Comparison of ENCODE assay signal across 11 cellular contexts in the genomic region with DNA sequence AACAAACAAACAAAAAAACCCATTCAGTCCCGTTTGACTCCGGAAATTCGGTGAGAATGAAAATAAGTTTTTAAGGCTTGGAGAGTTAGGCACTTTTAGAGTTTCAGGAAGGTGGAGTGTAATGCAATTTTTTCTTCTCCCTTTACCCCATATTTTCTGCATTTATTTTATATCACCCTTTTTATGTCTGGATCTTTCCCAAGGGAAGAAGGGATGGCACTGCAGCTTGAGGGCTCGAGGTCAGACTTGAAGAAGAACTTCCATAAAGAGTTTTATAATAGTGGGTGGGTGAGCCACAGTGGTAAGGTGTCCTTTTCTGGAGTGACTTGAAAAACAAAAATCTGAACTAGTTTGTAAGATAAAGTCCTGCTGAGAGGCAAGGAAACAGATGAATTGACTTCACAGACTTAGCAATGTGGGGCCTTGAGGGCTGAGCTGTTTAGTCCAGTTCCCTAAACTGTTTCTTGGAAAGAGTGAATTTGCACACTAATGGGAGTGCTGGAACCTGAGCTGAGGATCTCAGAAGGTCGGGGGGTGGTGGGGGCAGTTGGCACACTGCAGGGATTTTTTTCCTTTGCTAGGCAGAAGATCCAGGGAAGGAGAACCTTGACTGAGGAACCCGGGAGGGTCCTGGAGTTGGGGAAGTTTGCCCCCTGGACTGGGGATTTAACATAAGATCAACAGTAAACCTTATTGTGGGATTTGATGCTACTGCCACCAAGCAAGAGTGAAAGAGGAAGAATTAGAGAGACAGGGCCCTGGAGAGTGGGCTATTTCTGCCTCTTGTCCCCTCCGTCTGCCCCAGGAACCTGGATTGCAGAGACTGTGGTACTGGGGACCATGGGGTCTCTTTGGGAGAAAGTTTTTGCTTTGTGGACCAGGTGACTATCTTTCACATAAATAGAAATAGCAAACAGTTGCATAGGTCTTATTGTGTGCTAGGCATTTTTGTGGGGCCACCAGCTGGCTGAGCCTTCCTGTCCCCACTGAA. TPM values are rescaled to one million over a fixed set of nuclear protein-coding genes. Genes with fewer than 3 reads are reported as not detected.
DNase-seq lines count a peak whose midpoint lies in the region; ATAC-seq, FAIRE-seq and TF ChIP-seq lines count a peak whose summit lies in the region.
"Had no signal": no experiment of that assay in that cellular context is flagged by ENCODE, and none has a peak within 500 bp of the region (broad histone marks: within the 10 kb centered on the region; RNA-seq: fewer than 3 reads in every experiment).

No MANE protein-coding gene starts in this region.

- H3K9ac ChIP-seq in HepG2 (ENCODE audit: insufficient read depth, low read depth, low read length) (peak overlapping the region; percentile 77), iPS-18a (ENCODE audit: low read length) (peak overlapping the region; percentile 83)

- WGBS in HepG2 (ENCODE audit: low lambda C conversion rate), result 40% methylated on average over 7 of the region's 7 CpGs
- 59% methylated on average over 7 of the region's 7 CpGs for WGBS in right lobe of liver (ENCODE audit: insufficient coverage, low coverage, low lambda C conversion rate, missing lambda C conversion rate)

- H3K4me1 ChIP-seq in HepG2 (ENCODE audit: insufficient read depth, low read length), result peaks cover 66% of the 10 kb centered on the region
- H3K4me1 ChIP-seq in right lobe of liver, result peaks cover 0 to 17% (median 8%) of the 10 kb centered on the region in 4 donors
- H3K4me1 ChIP-seq in iPS-18a (ENCODE audit: control insufficient read depth, low read depth, low read length), result peaks cover 32% of the 10 kb centered on the region

- DNase-seq in HepG2 (ENCODE audit: low spot score), result no peak
- DNase-seq in right lobe of liver, result no peak
- DNase-seq in T-cell, result no peak
- no peak for DNase-seq in HuH-7.5 (ENCODE audit: low spot score)
- no peak for DNase-seq in NCI-H187 treated with DMSO at 0.1 percent for 48 hours (lab: John Stamatoyannopoulos, UW)

- H3K4me3 Mint-ChIP-seq in T-cell, result peak overlapping the region; percentile 68 to 85 (median 76)

- H3K4me3 ChIP-seq in HepG2 (replicated peaks in 1 of 3; ENCODE audit: insufficient read depth in 1 of 3, low read depth in 2 of 3, low read length in 3 of 3) (peak overlapping the region; percentile 88 to 94 (median 89)), right lobe of liver (no peak overlapping the region), iPS-18a (ENCODE audit: low read length) (peak overlapping the region; percentile 95)

- peaks cover 0 to 15% (median 5%) of the 10 kb centered on the region in 3 donors for H3K4me1 Mint-ChIP-seq in T-cell

- BruUV-seq in HepG2 (replicated peaks; lab: Mats Ljungman, UMichigan), result TSS peak; percentile 79

- TF ChIP-seq CTCF in HepG2 (CRISPR knock-in tag; IDR thresholded peaks at IDR 0.05), result no peak
- no peak for TF ChIP-seq CTCF in right lobe of liver (IDR thresholded peaks at IDR 0.05)

- H3K36me3 ChIP-seq in HepG2 (replicated peaks in 1 of 2; ENCODE audit: control insufficient read depth in 1 of 2, insufficient read depth in 2 of 2, low read length in 2 of 2) (no peaks in the 10 kb centered on the region), right lobe of liver (no peaks in the 10 kb centered on the region), iPS-18a (ENCODE audit: control insufficient read depth, low read depth, low read length) (no peaks in the 10 kb centered on the region)

- in situ Hi-C loops in HepG2 (cut with HindIII; ENCODE audit: extremely low pct_ligation_motif_present, low pct_unique_long_range_greater_than_20kb), result no loop called here

- peak overlapping the region; percentile 79 for H3K4me2 ChIP-seq in HepG2 (ENCODE audit: low read depth, low read length)

- H3K9me3 ChIP-seq in HepG2 (ENCODE audit: low read length) (no peaks in the 10 kb centered on the region), right lobe of liver (no peaks in the 10 kb centered on the region), iPS-18a (ENCODE audit: control insufficient read depth, low read depth, low read length) (no peaks in the 10 kb centered on the region)

- H3K9me3 Mint-ChIP-seq in T-cell, result no peaks in the 10 kb centered on the region

- H3K27ac Mint-ChIP-seq in T-cell, result no peak overlapping the region

- H3K27me3 ChIP-seq in HepG2 (ENCODE audit: control insufficient read depth in 1 of 2, insufficient read depth in 2 of 2, low read length in 2 of 2) (no peaks in the 10 kb centered on the region; a peak in 1 of 5 replicates), right lobe of liver (no peaks in the 10 kb centered on the region), iPS-18a (ENCODE audit: control insufficient read depth, insufficient read depth, low read length) (no peaks in the 10 kb centered on the region)

- H3K79me2 ChIP-seq in HepG2 (ENCODE audit: insufficient read depth, low read length), result peaks cover 23% of the 10 kb centered on the region

- H3K27ac ChIP-seq in HepG2 (ENCODE audit: extremely low read length, insufficient read depth, low read length) (peak overlapping the region; percentile 77), right lobe of liver (no peak overlapping the region), iPS-18a (ENCODE audit: low read length) (peak overlapping the region; percentile 22)
- H3K27ac ChIP-seq: coronary artery had no signal

- TF ChIP-seq EP300 in HepG2 (IDR thresholded peaks at IDR 0.05; ENCODE audit: low read depth in 2 of 2, low read length in 2 of 2) (no peak), HepG2 (CRISPR knock-in tag; IDR thresholded peaks at IDR 0.05; ENCODE audit: borderline replicate concordance) (no peak)

- H3K36me3 Mint-ChIP-seq in T-cell, result no peaks in the 10 kb centered on the region

- POLR2A ChIA-PET in HepG2 (lab: Yijun Ruan, JAX), result interaction anchor here (0.7 to 2.6 kb wide), 2 partner anchors 18 to 45 kb away, joined by 3 to 15 read pairs; no protein-coding TSS in a partner anchor
- POLR2A ChIA-PET in T-cell (lab: Charles Lee), result no interaction called here

- no peak for FAIRE-seq in HepG2 (lab: Jason Lieb, UNC)
- FAIRE-seq: keratinocyte, small intestine had no signal

- TF ChIP-seq RAD21 in HepG2 (CRISPR knock-in tag; IDR thresholded peaks at IDR 0.05), result no peak

- no peak for ATAC-seq in HepG2
- no peak for ATAC-seq in right lobe of liver
- no peak for ATAC-seq in T-cell (replicated peaks in 1 of 4)
- ATAC-seq in HG02840 (IDR thresholded peaks at IDR 0.05; ENCODE audit: low FRiP score, unreplicated experiment), result no peak
- ATAC-seq in GM19328 (IDR thresholded peaks at IDR 0.05; ENCODE audit: unreplicated experiment), result no peak

- intact Hi-C loops in HepG2 (cut with micrococcal nuclease; ENCODE audit: unreplicated experiment), result loop anchor here (5.0 kb wide), 1 partner anchor 957 kb away; the partner anchor contains the start of gene EFNA1
- intact Hi-C loops in right lobe of liver (cut with DNase I), result no loop called here

- H4K20me1 ChIP-seq in HepG2 (ENCODE audit: insufficient read depth, low read length), result peaks cover 2% of the 10 kb centered on the region; the same call in 1 of the 2 replicates

- peaks cover 17 to 41% of the 10 kb centered on the region in 2 donors for H3K27me3 Mint-ChIP-seq in T-cell

- no peak overlapping the region for H2AFZ ChIP-seq in HepG2 (ENCODE audit: low read length)

- TF ChIP-seq POLR2A in HepG2 (IDR thresholded peaks at IDR 0.05; ENCODE audit: insufficient read depth in 1 of 2, low read depth in 2 of 2, low read length in 2 of 2) (no peak), right lobe of liver (IDR thresholded peaks at IDR 0.05) (no peak)

- CTCF ChIA-PET in HepG2 (lab: Yijun Ruan, JAX; ENCODE audit: low intra/inter-chr PET ratio, low total read pairs), result no interaction called here
- CTCF ChIA-PET in T-cell (lab: Charles Lee), result interaction anchor here (0.7 to 1.1 kb wide), 3 partner anchors 11 to 148 kb away, joined by 3 to 8 read pairs (median 4); no protein-coding TSS in a partner anchor

RNA-seq across cellular contexts. Expression of gene MEX3A, which starts 1.8 kb away (rescaled TPM):
- total RNA-seq in HepG2 (2016; rRNA removed; fragmentation: Illumina TruSeq; extraction: Trizol), result 7.6 TPM in 2 replicates
- total RNA-seq in HepG2 (2016; cell fraction: cytosol; rRNA removed; fragmentation: Illumina TruSeq; extraction: Trizol; ENCODE audit: low read depth), result 1.4 and 2.5 TPM in 2 replicates
- total RNA-seq in HepG2 (2016; cell fraction: insoluble cytoplasmic fraction; rRNA removed; fragmentation: Illumina TruSeq; extraction: Trizol), result 5.3 and 7.9 TPM in 2 replicates
- total RNA-seq in HepG2 (2016; cell fraction: membrane; rRNA removed; fragmentation: Illumina TruSeq; extraction: Trizol), result 4.5 and 7.8 TPM in 2 replicates
- total RNA-seq in HepG2 (2016; cell fraction: nucleus; rRNA removed; fragmentation: Illumina TruSeq; extraction: Trizol), result 6.2 and 7.5 TPM in 2 replicates
- polyA plus RNA-seq in HepG2 (2011; rRNA removed), result 9.0 and 9.1 TPM in 2 replicates
- polyA plus RNA-seq in HepG2 (2011; cell fraction: cytosol; rRNA removed), result 7.3 and 8.1 TPM in 2 replicates
- 11.9 and 12.9 TPM in 2 replicates for polyA plus RNA-seq in HepG2 (2011; cell fraction: nucleus; rRNA removed)
- 4.3 and 9.1 TPM in 2 replicates for polyA plus RNA-seq in HepG2 (2012)
- polyA plus RNA-seq in HepG2 (2016; cell fraction: cytosol; fragmentation: Illumina TruSeq; extraction: Trizol; ENCODE audit: low read depth), result 2.9 and 3.3 TPM in 2 replicates
- polyA plus RNA-seq in HepG2 (2016; cell fraction: insoluble cytoplasmic fraction; fragmentation: Illumina TruSeq; extraction: Trizol; ENCODE audit: low read depth), result 10.7 and 11.1 TPM in 2 replicates
- polyA plus RNA-seq in HepG2 (2016; cell fraction: membrane; fragmentation: Illumina TruSeq; extraction: Trizol; ENCODE audit: low read depth), result 4.7 and 6.0 TPM in 2 replicates
- 14.7 and 15.4 TPM in 2 replicates for polyA plus RNA-seq in HepG2 (2016; cell fraction: nucleus; fragmentation: Illumina TruSeq; extraction: Trizol; ENCODE audit: insufficient read depth, low read depth)
- polyA minus RNA-seq in HepG2 (2011; rRNA and poly(A)+ RNA removed; ENCODE audit: low replicate concordance), result 2.3 and 13.0 TPM in 2 replicates
- polyA minus RNA-seq in HepG2 (2011; cell fraction: cytosol; rRNA and poly(A)+ RNA removed), result 10.6 and 11.8 TPM in 2 replicates
- polyA minus RNA-seq in HepG2 (2011; cell fraction: nucleus; rRNA and poly(A)+ RNA removed), result 4.1 and 6.2 TPM in 2 replicates
- 1 to 10 TPM in 1 of 6 experiments, under 1 TPM in 5; 0.35 to 1.4 (median 0.83) TPM for total RNA-seq in right lobe of liver
- total RNA-seq in T-cell, result under 1 TPM; 0.03 to 0.58 (median 0.20) TPM

RNA-seq across cellular contexts. Expression of gene RAB25, which starts 23.1 kb away (rescaled TPM):
- 0.20 TPM in 1 of 2 replicates, not detected in the other for total RNA-seq in HepG2 (2016; rRNA removed; fragmentation: Illumina TruSeq; extraction: Trizol)
- total RNA-seq in HepG2 (2016; cell fraction: cytosol; rRNA removed; fragmentation: Illumina TruSeq; extraction: Trizol; ENCODE audit: low read depth), result not detected in 2 replicates
- 0.17 TPM in 1 of 2 replicates, not detected in the other for total RNA-seq in HepG2 (2016; cell fraction: insoluble cytoplasmic fraction; rRNA removed; fragmentation: Illumina TruSeq; extraction: Trizol)
- 0.17 TPM in 1 of 2 replicates, not detected in the other for total RNA-seq in HepG2 (2016; cell fraction: membrane; rRNA removed; fragmentation: Illumina TruSeq; extraction: Trizol)
- total RNA-seq in HepG2 (2016; cell fraction: nucleus; rRNA removed; fragmentation: Illumina TruSeq; extraction: Trizol), result not detected in 2 replicates
- polyA plus RNA-seq in HepG2 (2011; rRNA removed), result 0.12 and 0.22 TPM in 2 replicates
- 0.12 and 0.21 TPM in 2 replicates for polyA plus RNA-seq in HepG2 (2011; cell fraction: cytosol; rRNA removed)
- 0.33 and 0.37 TPM in 2 replicates for polyA plus RNA-seq in HepG2 (2011; cell fraction: nucleus; rRNA removed)
- 0.33 and 0.34 TPM in 2 replicates for polyA plus RNA-seq in HepG2 (2012)
- not detected in 2 replicates for polyA plus RNA-seq in HepG2 (2016; cell fraction: cytosol; fragmentation: Illumina TruSeq; extraction: Trizol; ENCODE audit: low read depth)
- polyA plus RNA-seq in HepG2 (2016; cell fraction: insoluble cytoplasmic fraction; fragmentation: Illumina TruSeq; extraction: Trizol; ENCODE audit: low read depth), result not detected in 2 replicates
- not detected in 2 replicates for polyA plus RNA-seq in HepG2 (2016; cell fraction: membrane; fragmentation: Illumina TruSeq; extraction: Trizol; ENCODE audit: low read depth)
- polyA plus RNA-seq in HepG2 (2016; cell fraction: nucleus; fragmentation: Illumina TruSeq; extraction: Trizol; ENCODE audit: insufficient read depth, low read depth), result not detected in 2 replicates
- polyA minus RNA-seq in HepG2 (2011; rRNA and poly(A)+ RNA removed; ENCODE audit: low replicate concordance), result not detected in 2 replicates
- polyA minus RNA-seq in HepG2 (2011; cell fraction: cytosol; rRNA and poly(A)+ RNA removed), result not detected in 2 replicates
- polyA minus RNA-seq in HepG2 (2011; cell fraction: nucleus; rRNA and poly(A)+ RNA removed), result not detected in 2 replicates
- total RNA-seq in right lobe of liver, result 1 to 10 TPM in 2 of 6 experiments, under 1 TPM in 4; 0.40 to 3.2 (median 0.77) TPM
- 1 to 10 TPM in 3 of 5 donors, under 1 TPM in 2; 0.26 to 2.3 (median 1.9) TPM for total RNA-seq in T-cell

RNA-seq across cellular contexts. Expression of gene LAMTOR2, which starts 29.5 kb away (rescaled TPM):
- total RNA-seq in HepG2 (2016; rRNA removed; fragmentation: Illumina TruSeq; extraction: Trizol), result 66.4 and 84.0 TPM in 2 replicates
- 39.6 and 58.1 TPM in 2 replicates for total RNA-seq in HepG2 (2016; cell fraction: cytosol; rRNA removed; fragmentation: Illumina TruSeq; extraction: Trizol; ENCODE audit: low read depth)
- total RNA-seq in HepG2 (2016; cell fraction: insoluble cytoplasmic fraction; rRNA removed; fragmentation: Illumina TruSeq; extraction: Trizol), result 68.2 and 78.9 TPM in 2 replicates
- 45.1 and 68.3 TPM in 2 replicates for total RNA-seq in HepG2 (2016; cell fraction: membrane; rRNA removed; fragmentation: Illumina TruSeq; extraction: Trizol)
- total RNA-seq in HepG2 (2016; cell fraction: nucleus; rRNA removed; fragmentation: Illumina TruSeq; extraction: Trizol), result 22.4 and 23.2 TPM in 2 replicates
- polyA plus RNA-seq in HepG2 (2011; rRNA removed), result 36.5 and 44.9 TPM in 2 replicates
- 45.1 and 65.7 TPM in 2 replicates for polyA plus RNA-seq in HepG2 (2011; cell fraction: cytosol; rRNA removed)
- polyA plus RNA-seq in HepG2 (2011; cell fraction: nucleus; rRNA removed), result 14.0 and 16.2 TPM in 2 replicates
- polyA plus RNA-seq in HepG2 (2012), result 28.1 and 35.0 TPM in 2 replicates
- 49.1 and 78.5 TPM in 2 replicates for polyA plus RNA-seq in HepG2 (2016; cell fraction: cytosol; fragmentation: Illumina TruSeq; extraction: Trizol; ENCODE audit: low read depth)
- 91.2 and 98.7 TPM in 2 replicates for polyA plus RNA-seq in HepG2 (2016; cell fraction: insoluble cytoplasmic fraction; fragmentation: Illumina TruSeq; extraction: Trizol; ENCODE audit: low read depth)
- 42.8 and 62.9 TPM in 2 replicates for polyA plus RNA-seq in HepG2 (2016; cell fraction: membrane; fragmentation: Illumina TruSeq; extraction: Trizol; ENCODE audit: low read depth)
- 45.4 and 50.6 TPM in 2 replicates for polyA plus RNA-seq in HepG2 (2016; cell fraction: nucleus; fragmentation: Illumina TruSeq; extraction: Trizol; ENCODE audit: insufficient read depth, low read depth)
- polyA minus RNA-seq in HepG2 (2011; rRNA and poly(A)+ RNA removed; ENCODE audit: low replicate concordance), result 18.1 and 65.8 TPM in 2 replicates
- 8.4 and 8.6 TPM in 2 replicates for polyA minus RNA-seq in HepG2 (2011; cell fraction: cytosol; rRNA and poly(A)+ RNA removed)
- polyA minus RNA-seq in HepG2 (2011; cell fraction: nucleus; rRNA and poly(A)+ RNA removed), result 6.3 and 9.4 TPM in 2 replicates
- 10 to 100 TPM; 49.4 to 71.0 (median 60.3) TPM for total RNA-seq in right lobe of liver
- total RNA-seq in T-cell, result 10 to 100 TPM; 21.5 to 37.8 (median 35.2) TPM

RNA-seq across cellular contexts. Expression of gene LMNA, which starts 30.4 kb away (rescaled TPM):
- total RNA-seq in HepG2 (2016; rRNA removed; fragmentation: Illumina TruSeq; extraction: Trizol) (190 and 225 TPM in 2 replicates), right lobe of liver (100 to 1,000 TPM in 3 of 6 experiments, 10 to 100 TPM in 3; 79.4 to 129 (median 98.8) TPM), T-cell (100 to 1,000 TPM in 2 of 5 donors, 10 to 100 TPM in 3; 40.3 to 970 (median 57.3) TPM)
- 16.7 and 20.3 TPM in 2 replicates for total RNA-seq in HepG2 (2016; cell fraction: cytosol; rRNA removed; fragmentation: Illumina TruSeq; extraction: Trizol; ENCODE audit: low read depth)
- 150 and 214 TPM in 2 replicates for total RNA-seq in HepG2 (2016; cell fraction: insoluble cytoplasmic fraction; rRNA removed; fragmentation: Illumina TruSeq; extraction: Trizol)
- total RNA-seq in HepG2 (2016; cell fraction: membrane; rRNA removed; fragmentation: Illumina TruSeq; extraction: Trizol), result 22.8 and 26.6 TPM in 2 replicates
- 106 and 117 TPM in 2 replicates for total RNA-seq in HepG2 (2016; cell fraction: nucleus; rRNA removed; fragmentation: Illumina TruSeq; extraction: Trizol)
- polyA plus RNA-seq in HepG2 (2011; rRNA removed), result 107 and 110 TPM in 2 replicates
- 79.6 and 122 TPM in 2 replicates for polyA plus RNA-seq in HepG2 (2011; cell fraction: cytosol; rRNA removed)
- 236 and 366 TPM in 2 replicates for polyA plus RNA-seq in HepG2 (2011; cell fraction: nucleus; rRNA removed)
- 86.7 and 101 TPM in 2 replicates for polyA plus RNA-seq in HepG2 (2012)
- polyA plus RNA-seq in HepG2 (2016; cell fraction: cytosol; fragmentation: Illumina TruSeq; extraction: Trizol; ENCODE audit: low read depth), result 11.1 and 13.2 TPM in 2 replicates
- 143 and 179 TPM in 2 replicates for polyA plus RNA-seq in HepG2 (2016; cell fraction: insoluble cytoplasmic fraction; fragmentation: Illumina TruSeq; extraction: Trizol; ENCODE audit: low read depth)
- 12.6 and 16.9 TPM in 2 replicates for polyA plus RNA-seq in HepG2 (2016; cell fraction: membrane; fragmentation: Illumina TruSeq; extraction: Trizol; ENCODE audit: low read depth)
- 177 and 182 TPM in 2 replicates for polyA plus RNA-seq in HepG2 (2016; cell fraction: nucleus; fragmentation: Illumina TruSeq; extraction: Trizol; ENCODE audit: insufficient read depth, low read depth)
- polyA minus RNA-seq in HepG2 (2011; rRNA and poly(A)+ RNA removed; ENCODE audit: low replicate concordance), result 159 and 307 TPM in 2 replicates
- 120 and 130 TPM in 2 replicates for polyA minus RNA-seq in HepG2 (2011; cell fraction: cytosol; rRNA and poly(A)+ RNA removed)
- polyA minus RNA-seq in HepG2 (2011; cell fraction: nucleus; rRNA and poly(A)+ RNA removed), result 67.7 and 70.4 TPM in 2 replicates

RNA-seq across cellular contexts. Expression of gene UBQLN4, which starts 30.5 kb away (rescaled TPM):
- 31.5 and 33.2 TPM in 2 replicates for total RNA-seq in HepG2 (2016; rRNA removed; fragmentation: Illumina TruSeq; extraction: Trizol)
- total RNA-seq in HepG2 (2016; cell fraction: cytosol; rRNA removed; fragmentation: Illumina TruSeq; extraction: Trizol; ENCODE audit: low read depth), result 20.1 and 22.6 TPM in 2 replicates
- total RNA-seq in HepG2 (2016; cell fraction: insoluble cytoplasmic fraction; rRNA removed; fragmentation: Illumina TruSeq; extraction: Trizol), result 29.3 and 31.9 TPM in 2 replicates
- total RNA-seq in HepG2 (2016; cell fraction: membrane; rRNA removed; fragmentation: Illumina TruSeq; extraction: Trizol), result 26.2 and 29.2 TPM in 2 replicates
- total RNA-seq in HepG2 (2016; cell fraction: nucleus; rRNA removed; fragmentation: Illumina TruSeq; extraction: Trizol), result 21.0 and 23.5 TPM in 2 replicates
- 39.8 and 42.0 TPM in 2 replicates for polyA plus RNA-seq in HepG2 (2011; rRNA removed)
- polyA plus RNA-seq in HepG2 (2011; cell fraction: cytosol; rRNA removed), result 29.0 and 30.8 TPM in 2 replicates
- polyA plus RNA-seq in HepG2 (2011; cell fraction: nucleus; rRNA removed), result 55.5 and 56.3 TPM in 2 replicates
- polyA plus RNA-seq in HepG2 (2012), result 24.3 and 30.2 TPM in 2 replicates
- polyA plus RNA-seq in HepG2 (2016; cell fraction: cytosol; fragmentation: Illumina TruSeq; extraction: Trizol; ENCODE audit: low read depth), result 6.2 and 6.6 TPM in 2 replicates
- polyA plus RNA-seq in HepG2 (2016; cell fraction: insoluble cytoplasmic fraction; fragmentation: Illumina TruSeq; extraction: Trizol; ENCODE audit: low read depth), result 36.9 and 41.7 TPM in 2 replicates
- 19.4 and 20.1 TPM in 2 replicates for polyA plus RNA-seq in HepG2 (2016; cell fraction: membrane; fragmentation: Illumina TruSeq; extraction: Trizol; ENCODE audit: low read depth)
- 54.4 and 62.1 TPM in 2 replicates for polyA plus RNA-seq in HepG2 (2016; cell fraction: nucleus; fragmentation: Illumina TruSeq; extraction: Trizol; ENCODE audit: insufficient read depth, low read depth)
- polyA minus RNA-seq in HepG2 (2011; rRNA and poly(A)+ RNA removed; ENCODE audit: low replicate concordance), result 59.1 and 110 TPM in 2 replicates
- 20.7 and 24.4 TPM in 2 replicates for polyA minus RNA-seq in HepG2 (2011; cell fraction: cytosol; rRNA and poly(A)+ RNA removed)
- 14.0 and 20.0 TPM in 2 replicates for polyA minus RNA-seq in HepG2 (2011; cell fraction: nucleus; rRNA and poly(A)+ RNA removed)
- total RNA-seq in right lobe of liver, result 10 to 100 TPM; 19.0 to 25.5 (median 21.0) TPM
- total RNA-seq in T-cell, result 10 to 100 TPM; 21.9 to 39.6 (median 37.9) TPM

Comparison
In these comparisons a context has a peak if more than half of its experiments do, and no peak if none do; other contexts are left out.
1. H3K27ac ChIP-seq: peak in HepG2 (single experiment) and iPS-18a (single experiment); none in right lobe of liver (0 of 3).
2. H3K4me3 ChIP-seq: peak in HepG2 (3 of 3) and iPS-18a (single experiment); none in right lobe of liver (0 of 3).